Comparison of ENCODE assay signal across 16 cellular contexts in genomic region chr17:39812466-39812865, GRCh38. TPM values are rescaled to one million over a fixed set of nuclear protein-coding genes. Genes with fewer than 3 reads are reported as not detected.
DNase-seq lines count a peak whose midpoint lies in the region; ATAC-seq and TF ChIP-seq lines count a peak whose summit lies in the region.
"Had no signal": no experiment of that assay in that cellular context is flagged by ENCODE, and none has a peak within 500 bp of the region (broad histone marks: within the 10 kb centered on the region; RNA-seq: fewer than 3 reads in every experiment).

No MANE protein-coding gene starts in this region.

- no peaks in the 10 kb centered on the region for H3K9me3 Mint-ChIP-seq in activated CD8-positive, alpha-beta memory T cell treated with anti-CD3 and anti-CD28 coated beads, Interleukin-2, amount 10 ng/mL, durations not matched to agents 7 days and 5 days (ENCODE audit: low read depth)
- H3K9me3 Mint-ChIP-seq in activated CD8-positive, alpha-beta T cell treated with anti-CD3 and anti-CD28 coated beads, Interleukin-2, amount 10 ng/mL, durations not matched to agents 7 days and 5 days (ENCODE audit: insufficient read depth): no peaks in the 10 kb centered on the region
- H3K9me3 Mint-ChIP-seq in endothelial cell (ENCODE audit: unreplicated experiment): no peaks in the 10 kb centered on the region
- H3K9me3 Mint-ChIP-seq: dendritic cell treated with granulocyte-macrophage colony-stimulating factor and Interleukin-4, amounts not matched to agents 40 ng/mL and 50 ng/mL, for 4 days had no signal

- H3K4me1 Mint-ChIP-seq in activated CD8-positive, alpha-beta memory T cell treated with anti-CD3 and anti-CD28 coated beads, Interleukin-2, amount 10 ng/mL, durations not matched to agents 7 days and 5 days: peaks cover 66% of the 10 kb centered on the region
- H3K4me1 Mint-ChIP-seq in activated CD8-positive, alpha-beta T cell treated with anti-CD3 and anti-CD28 coated beads, Interleukin-2, amount 10 ng/mL, durations not matched to agents 7 days and 5 days (ENCODE audit: low read depth): peaks cover 53% of the 10 kb centered on the region
- no peaks in the 10 kb centered on the region for H3K4me1 Mint-ChIP-seq in endothelial cell (ENCODE audit: unreplicated experiment)

- peak; percentile 83; the same call in 1 of the 2 replicates for TF ChIP-seq EP300 in Ishikawa (IDR thresholded peaks at IDR 0.05; ENCODE audit: borderline replicate concordance)

- TF ChIP-seq CTCF in gastrocnemius medialis (IDR thresholded peaks at IDR 0.05 in 4 of 5, conservative IDR thresholded peaks at IDR 0.05 in 1 of 5): no peak
- TF ChIP-seq CTCF in endothelial cell (IDR thresholded peaks at IDR 0.05; ENCODE audit: unreplicated experiment): no peak
- TF ChIP-seq CTCF in esophagus squamous epithelium (IDR thresholded peaks at IDR 0.05): no peak

- intact Hi-C loops in gastrocnemius medialis (cut with DNase I; ENCODE audit: low total_unique reads) (no loop called here), esophagus squamous epithelium (cut with DNase I) (no loop called here)

- peak overlapping the region in 1 of 4 donors; percentile 16 for H3K4me3 ChIP-seq in gastrocnemius medialis
- H3K4me3 ChIP-seq in esophagus squamous epithelium: no peak overlapping the region
- H3K4me3 ChIP-seq: ascending aorta, mucosa of descending colon had no signal

- H3K27ac ChIP-seq in gastrocnemius medialis (no peak overlapping the region), esophagus squamous epithelium (peak overlapping the region in 1 of 4 donors; percentile 53)
- H3K27ac ChIP-seq: ascending aorta, RWPE1 had no signal

- TF ChIP-seq RAD21 in Ishikawa (IDR thresholded peaks at IDR 0.05; ENCODE audit: low read depth): peak; percentile 18; the same call in 1 of the 2 replicates

- H3K4me1 ChIP-seq in gastrocnemius medialis (peaks cover 0 to 7% of the 10 kb centered on the region in 2 donors), esophagus squamous epithelium (peaks cover 0 to 39% (median 0%) of the 10 kb centered on the region in 3 donors)
- H3K4me1 ChIP-seq: ascending aorta, BE2C had no signal

- H3K27me3 ChIP-seq in gastrocnemius medialis (no peaks in the 10 kb centered on the region), esophagus squamous epithelium (peaks cover 0 to 14% (median 0%) of the 10 kb centered on the region in 4 donors)
- H3K27me3 ChIP-seq: ascending aorta had no signal

- H3K27ac Mint-ChIP-seq in activated CD8-positive, alpha-beta memory T cell treated with anti-CD3 and anti-CD28 coated beads, Interleukin-2, amount 10 ng/mL, durations not matched to agents 7 days and 5 days: peak overlapping the region; percentile 57
- peak overlapping the region; percentile 63 for H3K27ac Mint-ChIP-seq in activated CD8-positive, alpha-beta T cell treated with anti-CD3 and anti-CD28 coated beads, Interleukin-2, amount 10 ng/mL, durations not matched to agents 7 days and 5 days
- H3K27ac Mint-ChIP-seq in endothelial cell (ENCODE audit: unreplicated experiment): no peak overlapping the region
- H3K27ac Mint-ChIP-seq: dendritic cell treated with granulocyte-macrophage colony-stimulating factor and Interleukin-4, amounts not matched to agents 40 ng/mL and 50 ng/mL, for 4 days had no signal

- CTCF ChIA-PET in activated CD8-positive, alpha-beta memory T cell treated with anti-CD3 and anti-CD28 coated beads, Interleukin-2, amount 10 ng/mL, durations not matched to agents 7 days and 5 days (lab: Charles Lee): interaction anchor here (0.7 to 2.8 kb wide), 11 partner anchors 7 to 191 kb away, joined by 3 to 9 read pairs (median 3); no protein-coding TSS in a partner anchor
- CTCF ChIA-PET in activated CD8-positive, alpha-beta T cell treated with anti-CD3 and anti-CD28 coated beads, Interleukin-2, amount 10 ng/mL, durations not matched to agents 7 days and 5 days (lab: Charles Lee): interaction anchor here (0.7 to 2.2 kb wide), 8 partner anchors 10 to 167 kb away, joined by 3 to 5 read pairs (median 3); no protein-coding TSS in a partner anchor

- no peak for ATAC-seq in activated CD8-positive, alpha-beta memory T cell treated with anti-CD3 and anti-CD28 coated beads, Interleukin-2, amount 10 ng/mL, durations not matched to agents 7 days and 5 days
- no peak for ATAC-seq in activated CD8-positive, alpha-beta T cell treated with anti-CD3 and anti-CD28 coated beads, Interleukin-2, amount 10 ng/mL, durations not matched to agents 7 days and 5 days
- ATAC-seq in gastrocnemius medialis: peak; percentile 46 to 77
- ATAC-seq: mucosa of descending colon had no signal

- WGBS in esophagus squamous epithelium, 2 donors: 23 to 54% methylated on average over 6 of the region's 6 CpGs

- DNase-seq in activated CD8-positive, alpha-beta memory T cell treated with anti-CD3 and anti-CD28 coated beads, Interleukin-2, amount 10 ng/mL, durations not matched to agents 7 days and 5 days: no peak
- no peak for DNase-seq in activated CD8-positive, alpha-beta memory T cell treated with anti-CD3 and anti-CD28 coated beads, Interleukin-2, amount 50 U/mL, for 48 hours
- DNase-seq in activated CD8-positive, alpha-beta T cell treated with anti-CD3 and anti-CD28 coated beads, Interleukin-2, amount 10 ng/mL, durations not matched to agents 7 days and 5 days: no peak
- DNase-seq in gastrocnemius medialis (no peak), endothelial cell (ENCODE audit: low spot score) (no peak), D341Med (ENCODE audit: low spot score) (no peak), esophagus squamous epithelium (lab: John Stamatoyannopoulos, UW) (no peak)
- DNase-seq: BE2C, H7, mucosa of descending colon, NCI-H226 had no signal

- TF ChIP-seq POLR2A in gastrocnemius medialis (IDR thresholded peaks at IDR 0.05) (no peak), esophagus squamous epithelium (IDR thresholded peaks at IDR 0.05) (no peak)

- POLR2A ChIA-PET in activated CD8-positive, alpha-beta T cell treated with anti-CD3 and anti-CD28 coated beads, Interleukin-2, amount 10 ng/mL, durations not matched to agents 7 days and 5 days (lab: Charles Lee): interaction anchor here (1.0 to 2.3 kb wide), 3 partner anchors 18 to 40 kb away, joined by 4 to 7 read pairs (median 5); no protein-coding TSS in a partner anchor

- peaks cover 54% of the 10 kb centered on the region for H3K36me3 Mint-ChIP-seq in activated CD8-positive, alpha-beta memory T cell treated with anti-CD3 and anti-CD28 coated beads, Interleukin-2, amount 10 ng/mL, durations not matched to agents 7 days and 5 days
- peaks cover 32% of the 10 kb centered on the region for H3K36me3 Mint-ChIP-seq in activated CD8-positive, alpha-beta T cell treated with anti-CD3 and anti-CD28 coated beads, Interleukin-2, amount 10 ng/mL, durations not matched to agents 7 days and 5 days (ENCODE audit: low read depth)
- H3K36me3 Mint-ChIP-seq in endothelial cell (ENCODE audit: low read depth, unreplicated experiment): no peaks in the 10 kb centered on the region

- in situ Hi-C loops in gastrocnemius medialis (cut with MboI; ENCODE audit: low sequenced_read_pairs in 4 of 4): no loop called here

- no peaks in the 10 kb centered on the region for H3K36me3 ChIP-seq in gastrocnemius medialis
- no peaks in the 10 kb centered on the region for H3K36me3 ChIP-seq in esophagus squamous epithelium
- H3K36me3 ChIP-seq: ascending aorta, BE2C had no signal

- no peak overlapping the region for H3K4me3 Mint-ChIP-seq in activated CD8-positive, alpha-beta memory T cell treated with anti-CD3 and anti-CD28 coated beads, Interleukin-2, amount 10 ng/mL, durations not matched to agents 7 days and 5 days
- H3K4me3 Mint-ChIP-seq in activated CD8-positive, alpha-beta T cell treated with anti-CD3 and anti-CD28 coated beads, Interleukin-2, amount 10 ng/mL, durations not matched to agents 7 days and 5 days: peak overlapping the region; percentile 27
- H3K4me3 Mint-ChIP-seq in endothelial cell (ENCODE audit: unreplicated experiment): no peak overlapping the region
- H3K4me3 Mint-ChIP-seq: dendritic cell treated with granulocyte-macrophage colony-stimulating factor and Interleukin-4, amounts not matched to agents 40 ng/mL and 50 ng/mL, for 4 days had no signal

- no peaks in the 10 kb centered on the region for H3K27me3 Mint-ChIP-seq in activated CD8-positive, alpha-beta memory T cell treated with anti-CD3 and anti-CD28 coated beads, Interleukin-2, amount 10 ng/mL, durations not matched to agents 7 days and 5 days
- no peaks in the 10 kb centered on the region for H3K27me3 Mint-ChIP-seq in activated CD8-positive, alpha-beta T cell treated with anti-CD3 and anti-CD28 coated beads, Interleukin-2, amount 10 ng/mL, durations not matched to agents 7 days and 5 days (ENCODE audit: low read depth)
- H3K27me3 Mint-ChIP-seq in endothelial cell (ENCODE audit: unreplicated experiment): no peaks in the 10 kb centered on the region

- H3K9me3 ChIP-seq in gastrocnemius medialis (no peaks in the 10 kb centered on the region), esophagus squamous epithelium (no peaks in the 10 kb centered on the region)
- H3K9me3 ChIP-seq: ascending aorta, BE2C, mucosa of descending colon had no signal

TF ChIP-seq in Ishikawa, 13 proteins besides CTCF, POLR2A, EP300 and RAD21 (continues in another document):
- TF ChIP-seq TAF1 (IDR thresholded peaks at IDR 0.05; ENCODE audit: low read depth) (no peak), MAX (IDR thresholded peaks at IDR 0.05) (peak; percentile 68; the same call in 1 of the 2 replicates), CEBPB (IDR thresholded peaks at IDR 0.05) (no peak), TCF12 (IDR thresholded peaks at IDR 0.05; ENCODE audit: low read depth) (peak; percentile 76), ZBTB7A (IDR thresholded peaks at IDR 0.05; ENCODE audit: low read depth) (no peak), YY1 (IDR thresholded peaks at IDR 0.05; ENCODE audit: low read depth) (0 out of 2 replicates have a peak, but pooled peaks have one; percentile 38), TEAD4 (IDR thresholded peaks at IDR 0.05) (peak; percentile 61)

RNA-seq across cellular contexts. Expression of gene IKZF3, which starts 51.6 kb away (rescaled TPM):
- total RNA-seq in activated CD8-positive, alpha-beta memory T cell treated with anti-CD3 and anti-CD28 coated beads, Interleukin-2, amount 10 ng/mL, durations not matched to agents 7 days and 5 days: 100 to 1,000 TPM in 1 of 2 experiments, 10 to 100 TPM in 1; 70.8 to 119 TPM
- total RNA-seq in activated CD8-positive, alpha-beta T cell treated with anti-CD3 and anti-CD28 coated beads, Interleukin-2, amount 10 ng/mL, durations not matched to agents 7 days and 5 days: 10 to 100 TPM; 31.1 to 31.9 TPM
- under 1 TPM; 0.07 to 0.88 (median 0.34) TPM for total RNA-seq in gastrocnemius medialis
- total RNA-seq in endothelial cell (ENCODE audit: unreplicated experiment): not detected
- total RNA-seq in esophagus squamous epithelium: 1 to 10 TPM; 2.1 to 9.0 (median 3.8) TPM

RNA-seq across cellular contexts. Expression of gene ZPBP2, which starts 55.5 kb away (rescaled TPM):
- under 1 TPM in 1 of 2 experiments, not detected in 1; 0.19 TPM for total RNA-seq in activated CD8-positive, alpha-beta memory T cell treated with anti-CD3 and anti-CD28 coated beads, Interleukin-2, amount 10 ng/mL, durations not matched to agents 7 days and 5 days
- not detected for total RNA-seq in activated CD8-positive, alpha-beta T cell treated with anti-CD3 and anti-CD28 coated beads, Interleukin-2, amount 10 ng/mL, durations not matched to agents 7 days and 5 days
- total RNA-seq in gastrocnemius medialis: not detected
- total RNA-seq in endothelial cell (ENCODE audit: unreplicated experiment): not detected
- total RNA-seq in esophagus squamous epithelium: not detected
- total RNA-seq: ascending aorta, H7, mucosa of descending colon, posterior vena cava had no signal

Comparison
In these comparisons a context has a peak if more than half of its experiments do, and no peak if none do; other contexts are left out.
1. ATAC-seq: peak in gastrocnemius medialis (2 of 2); none in activated CD8-positive, alpha-beta memory T cell treated with anti-CD3 and anti-CD28 coated beads, Interleukin-2, amount 10 ng/mL, durations not matched to agents 7 days and 5 days (single experiment) and activated CD8-positive, alpha-beta T cell treated with anti-CD3 and anti-CD28 coated beads, Interleukin-2, amount 10 ng/mL, durations not matched to agents 7 days and 5 days (single experiment).